In the genomic region with DNA sequence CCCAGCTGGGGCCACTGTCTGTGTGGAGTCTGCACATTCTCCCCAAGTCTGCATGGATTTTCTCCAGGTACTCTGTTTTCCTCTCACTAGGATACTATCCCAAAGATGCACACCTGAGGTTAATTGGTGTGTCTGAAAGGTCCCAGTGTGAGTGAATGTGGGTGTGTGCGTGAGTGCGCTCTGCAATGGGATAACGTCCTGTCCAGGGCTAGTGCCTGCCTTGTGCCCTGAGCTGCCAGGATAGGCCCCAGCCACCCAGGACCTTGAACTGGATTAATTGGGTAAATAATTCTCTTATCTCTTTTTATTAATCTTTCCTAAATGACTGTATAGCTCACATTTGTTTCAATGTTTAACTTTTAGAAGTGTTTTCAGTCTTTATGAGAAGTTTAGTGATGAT, we compare ENCODE assay signal across 22 cellular contexts.
"Had no signal": no experiment of that assay in that cellular context is flagged by ENCODE, and none has a peak within 500 bp of the region (broad histone marks: within the 10 kb centered on the region; RNA-seq: fewer than 3 reads in every experiment).

No MANE protein-coding gene starts in this region.

- H2AFZ ChIP-seq: PC-9 had no signal

- ATAC-seq: activated CD4-positive, alpha-beta T cell treated with anti-CD3 and anti-CD28 coated beads for 36 hours; activated T-cell treated with anti-CD3 and anti-CD28 coated beads, Interleukin-2, amount 50 U/mL, for 72 hours; K562 had no signal

- H3K4me3 ChIP-seq: breast epithelium, K562, PC-9, SK-N-MC had no signal

- H3K27me3 ChIP-seq: breast epithelium had no signal

- H3K4me1 ChIP-seq: breast epithelium had no signal

- H3K9me3 ChIP-seq: breast epithelium had no signal

- H3K36me3 ChIP-seq: breast epithelium, WERI-Rb-1 had no signal

- DNase-seq: activated CD4-positive, alpha-beta memory T cell treated with anti-CD3 and anti-CD28 coated beads, Interleukin-2, amount 10 ng/mL, durations not matched to agents 7 days and 5 days; activated CD4-positive, alpha-beta T cell treated with anti-CD3 and anti-CD28 coated beads for 36 hours; activated CD4-positive, alpha-beta T cell treated with anti-CD3 and anti-CD28 coated beads, Interleukin-2, amount 50 U/mL, for 1 hour; activated CD8-positive, alpha-beta memory T cell treated with anti-CD3 and anti-CD28 coated beads, Interleukin-2, amount 50 U/mL, for 4 hours; activated gamma-delta T cell treated with Interleukin-2 at 50 U/mL for 16 hours; activated naive CD4-positive, alpha-beta T cell treated with anti-CD3 and anti-CD28 coated beads, Interleukin-2, amount 50 U/mL, for 16 hours; activated naive CD8-positive, alpha-beta T cell treated with anti-CD3 and anti-CD28 coated beads, Interleukin-2, amount 10 ng/mL, durations not matched to agents 7 days and 5 days; activated T-cell treated with anti-CD3 and anti-CD28 coated beads, Interleukin-2, amount 50 U/mL, for 72 hours; aorta; NCI-H1048; NCI-H1930; NCI-H2171 treated with DMSO at 0.1 percent for 48 hours; NCI-H226; NCI-H510A; NCI-H526 treated with DMSO at 0.1 percent for 48 hours; PC-9; SIG-M5; T-helper 1 cell; WERI-Rb-1 had no signal

- H3K27ac ChIP-seq: PC-9, SK-N-MC had no signal
